Comparison of ENCODE assay signal across 9 cellular contexts in the genomic region with DNA sequence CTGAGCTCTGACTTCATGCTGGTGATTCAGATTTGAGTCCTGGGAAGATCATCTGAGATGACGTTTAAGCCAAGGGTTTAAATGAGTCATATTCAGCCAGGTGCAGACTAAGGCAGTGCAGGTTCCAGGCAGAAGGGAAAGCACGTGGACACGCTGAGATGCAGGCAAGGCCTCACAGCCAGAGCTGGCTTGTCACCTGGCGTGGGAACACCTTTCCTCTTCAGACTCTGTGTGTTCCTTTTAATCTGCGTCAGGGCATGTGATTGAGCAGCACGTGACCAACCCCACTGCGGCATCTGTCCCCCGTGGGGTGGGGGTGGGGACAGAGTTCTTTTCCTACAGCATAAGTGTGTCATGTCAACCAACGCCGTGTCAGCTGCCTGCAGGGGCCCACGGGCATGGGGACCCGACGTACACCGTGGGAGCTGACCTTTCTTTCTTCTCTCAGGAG. TPM values are rescaled to one million over a fixed set of nuclear protein-coding genes. Genes with fewer than 3 reads are reported as not detected.
DNase-seq lines count a peak whose midpoint lies in the region; ATAC-seq lines count a peak whose summit lies in the region.
"Had no signal": no experiment of that assay in that cellular context is flagged by ENCODE, and none has a peak within 500 bp of the region (broad histone marks: within the 10 kb centered on the region; RNA-seq: fewer than 3 reads in every experiment).

No MANE protein-coding gene starts in this region.

- DNase-seq in right cardiac atrium, result no peak
- DNase-seq in Right ventricle myocardium superior, result no peak
- DNase-seq in caudate nucleus (lab: John Stamatoyannopoulos, UW), result peak in 37 of 61 donors; percentile 6 to 90 (median 46)
- DNase-seq in amygdala (lab: John Stamatoyannopoulos, UW), result no peak
- DNase-seq in KBM-7, result no peak
- DNase-seq in NOMO-1 treated with dmso at 0.1 percent for 144 hours (lab: John Stamatoyannopoulos, UW; ENCODE audit: unreplicated experiment), result no peak

- ATAC-seq in right cardiac atrium (peak; percentile 42 to 51), Right ventricle myocardium superior (ENCODE audit: poor library complexity) (no peak), HG03439 (IDR thresholded peaks at IDR 0.05; ENCODE audit: unreplicated experiment) (peak; percentile 85)

- no peaks in the 10 kb centered on the region for H3K9me3 ChIP-seq in right cardiac atrium (ENCODE audit: control insufficient read depth, low read length)

- H3K4me3 ChIP-seq in right cardiac atrium (ENCODE audit: low read length), result no peak overlapping the region

- WGBS in right cardiac atrium, result 64% methylated on average over 14 of the region's 14 CpGs

- no peak overlapping the region for H3K27ac ChIP-seq in right cardiac atrium (ENCODE audit: low read length)
- peak overlapping the region; percentile 27 for H3K27ac ChIP-seq in caudate nucleus (ENCODE audit: low read depth, low read length)
- H3K27ac ChIP-seq in temporal lobe (ENCODE audit: low read depth, low read length), result peak overlapping the region; percentile 96

- no peaks in the 10 kb centered on the region for H3K4me1 ChIP-seq in right cardiac atrium (ENCODE audit: control insufficient read depth, insufficient read depth, low read length)

- in situ Hi-C loops in KBM-7 (cut with MboI; ENCODE audit: low pct_unique_long_range_greater_than_20kb, low sequenced_read_pairs), result no loop called here

- no peaks in the 10 kb centered on the region for H3K27me3 ChIP-seq in right cardiac atrium (ENCODE audit: control insufficient read depth, insufficient read depth)

- intact Hi-C loops in right cardiac atrium (cut with DNase I), result no loop called here
- intact Hi-C loops in Right ventricle myocardium superior (cut with DNase I), result no loop called here

RNA-seq across cellular contexts. Expression of a gene that starts 10.7 kb away (rescaled TPM):
- under 1 TPM in 2 of 4 donors, not detected in 2; 0.23 to 0.29 TPM for total RNA-seq in right cardiac atrium
- 0.23 TPM for polyA plus RNA-seq in right cardiac atrium
- total RNA-seq in Right ventricle myocardium superior, result 0.16 TPM
- not detected for total RNA-seq in temporal lobe
- total RNA-seq: T-helper 2 cell treated with Interferon-gamma antibody and Interleukin-4, amounts not matched to agents 100 ng/mL and 5 ng/mL, for 36 hours had no signal

RNA-seq across cellular contexts. Expression of a gene that starts 12.6 kb away (rescaled TPM):
- total RNA-seq in right cardiac atrium (10 to 100 TPM; 14.6 to 30.3 (median 20.0) TPM), Right ventricle myocardium superior (13.0 TPM), temporal lobe (118 TPM)
- polyA plus RNA-seq in right cardiac atrium, result 26.7 TPM

RNA-seq across cellular contexts. Expression of a gene that starts 19.8 kb away (rescaled TPM):
- 10 to 100 TPM; 29.0 to 35.6 (median 32.5) TPM for total RNA-seq in right cardiac atrium
- 9.7 TPM for polyA plus RNA-seq in right cardiac atrium
- total RNA-seq in Right ventricle myocardium superior, result 28.0 TPM
- total RNA-seq in temporal lobe, result 28.3 TPM

RNA-seq across cellular contexts. Expression of a gene that starts 48.1 kb away (rescaled TPM):
- total RNA-seq in right cardiac atrium, result 10 to 100 TPM; 22.9 to 29.8 (median 27.5) TPM
- 16.8 TPM for polyA plus RNA-seq in right cardiac atrium
- 24.7 TPM for total RNA-seq in Right ventricle myocardium superior
- 14.0 TPM for total RNA-seq in temporal lobe

Comparison
In these comparisons a context has a peak if more than half of its experiments do, and no peak if none do; other contexts are left out.
1. DNase-seq: peak in caudate nucleus (37 of 61); none in right cardiac atrium (0 of 3), Right ventricle myocardium superior (single experiment), amygdala (0 of 56), KBM-7 (single experiment) and NOMO-1 treated with dmso at 0.1 percent for 144 hours (single experiment).